ENCODE assay signal across 33 cellular contexts in the genomic region with DNA sequence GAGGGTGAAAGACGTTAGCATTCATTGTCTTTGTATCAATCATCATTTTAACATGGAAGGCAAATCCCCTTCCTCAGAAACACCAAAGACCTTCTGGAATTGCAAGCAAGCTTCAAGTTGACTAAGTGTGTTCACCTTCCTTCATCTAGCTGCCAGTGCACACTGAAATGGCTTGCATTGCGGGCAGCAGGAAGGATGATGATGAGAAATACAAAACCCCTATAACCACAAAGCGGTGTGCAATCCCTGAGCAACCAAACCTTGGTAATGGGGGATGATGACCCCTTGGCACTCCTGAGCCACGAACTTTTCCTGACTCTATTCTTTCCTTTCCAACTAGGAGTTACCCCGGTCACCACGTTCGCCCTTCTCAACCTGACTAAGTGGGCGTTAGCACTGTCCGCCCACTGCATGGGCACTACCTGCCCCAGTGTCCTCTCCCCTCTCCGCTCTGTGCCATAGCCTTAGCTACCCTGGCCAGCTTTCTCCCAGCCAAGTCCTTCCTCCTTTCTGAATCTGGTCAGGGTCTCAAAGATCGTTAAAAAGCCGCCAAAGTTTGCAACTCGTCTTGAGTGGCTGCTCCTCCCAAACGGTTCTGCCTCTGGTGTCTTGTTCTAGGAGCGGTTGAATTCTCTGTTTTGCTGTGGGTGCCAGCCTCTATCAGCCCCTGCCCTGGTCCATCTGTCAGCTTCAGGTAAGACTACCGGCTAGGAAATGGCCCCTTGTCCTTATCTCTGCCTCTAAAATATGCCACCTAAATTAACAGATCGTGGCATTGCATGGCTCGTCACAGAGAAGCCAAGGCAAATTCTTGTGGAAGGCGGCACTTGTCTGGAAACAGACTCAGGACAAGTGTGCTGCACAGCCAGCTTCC. TPM values are rescaled to one million over a fixed set of nuclear protein-coding genes. Genes with fewer than 3 reads are reported as not detected.
DNase-seq lines count a peak whose midpoint lies in the region; ATAC-seq and TF ChIP-seq lines count a peak whose summit lies in the region.
"Had no signal": no experiment of that assay in that cellular context is flagged by ENCODE, and none has a peak within 500 bp of the region (broad histone marks: within the 10 kb centered on the region; RNA-seq: fewer than 3 reads in every experiment).

No MANE protein-coding gene starts in this region.

- no peaks in the 10 kb centered on the region for H3K27me3 ChIP-seq in transverse colon
- H3K27me3 ChIP-seq: breast epithelium, neural progenitor cell, right atrium auricular region, thyroid gland had no signal

- intact Hi-C loops in transverse colon (cut with DNase I; ENCODE audit: low total_unique reads): no loop called here

- TF ChIP-seq EP300 in transverse colon (IDR thresholded peaks at IDR 0.05; ENCODE audit: low read depth): no peak

- no peaks in the 10 kb centered on the region for H3K36me3 ChIP-seq in transverse colon
- H3K36me3 ChIP-seq: breast epithelium, neural progenitor cell, right atrium auricular region, SJSA1, spleen, thyroid gland had no signal

- H3K27ac Mint-ChIP-seq in T-helper 17 cell: peak overlapping the region; percentile 24
- H3K27ac Mint-ChIP-seq: activated naive CD4-positive, alpha-beta T cell treated with anti-CD3 and anti-CD28 coated beads, Interleukin-2, amount 50 U/mL, for 72 hours; CD4-positive, alpha-beta memory T cell; immature natural killer cell; neural progenitor cell had no signal

- DNase-seq in activated CD8-positive, alpha-beta memory T cell treated with anti-CD3 and anti-CD28 coated beads for 24 hours: peak; percentile 11
- DNase-seq in activated CD8-positive, alpha-beta memory T cell treated with anti-CD3 and anti-CD28 coated beads, Interleukin-2, amount 50 U/mL, for 4 hours: no peak
- DNase-seq in T-helper 17 cell (no peak), islet precursor cell (peak; percentile 44), transverse colon (no peak), NCI-H510A (lab: John Stamatoyannopoulos, UW) (no peak), UCSD-AML1 (lab: John Stamatoyannopoulos, UW; ENCODE audit: unreplicated experiment) (no peak), dedifferentiated amniotic fluid mesenchymal stem cell (ENCODE audit: extremely low spot score) (no peak)
- DNase-seq: activated CD4-positive, alpha-beta T cell treated with anti-CD3 and anti-CD28 coated beads, Interleukin-2, amount 50 U/mL, for 48 hours; activated T-cell treated with anti-CD3 and anti-CD28 coated beads for 4 hours; anterior cingulate cortex; CD4-positive, alpha-beta memory T cell; DMS 273 treated with DMSO at 0.1 percent for 48 hours; effector CD8-positive, alpha-beta T cell; hypothalamus; immature natural killer cell; mammary epithelial cell; NCI-H446 treated with DMSO at 0.1 percent for 48 hours; spleen; T-helper 1 cell had no signal

- H3K36me3 Mint-ChIP-seq in T-helper 17 cell (ENCODE audit: low read depth): peaks cover 15% of the 10 kb centered on the region
- H3K36me3 Mint-ChIP-seq: activated naive CD4-positive, alpha-beta T cell treated with anti-CD3 and anti-CD28 coated beads, Interleukin-2, amount 50 U/mL, for 72 hours; CD4-positive, alpha-beta memory T cell; immature natural killer cell; neural progenitor cell had no signal

- H3K27ac ChIP-seq in transverse colon: peak overlapping the region; percentile 0 to 86 (median 82)
- H3K27ac ChIP-seq: A549, breast epithelium, epithelial cell of prostate, KMS-11, neural progenitor cell, right atrium auricular region, RWPE1, SJSA1, thyroid gland had no signal

- no peak overlapping the region for H3K4me3 Mint-ChIP-seq in T-helper 17 cell
- H3K4me3 Mint-ChIP-seq: immature natural killer cell, neural progenitor cell had no signal

- ATAC-seq in T-helper 17 cell: no peak
- ATAC-seq: activated naive CD4-positive, alpha-beta T cell treated with anti-CD3 and anti-CD28 coated beads, Interleukin-2, amount 50 U/mL, for 72 hours had no signal

- peaks cover 67% of the 10 kb centered on the region for H3K27me3 Mint-ChIP-seq in T-helper 17 cell

- TF ChIP-seq CTCF in transverse colon (IDR thresholded peaks at IDR 0.05): no peak

- H3K4me1 ChIP-seq in transverse colon: peaks cover 0 to 13% (median 0%) of the 10 kb centered on the region in 4 donors
- H3K4me1 ChIP-seq: A549, breast epithelium, right atrium auricular region, SJSA1, spleen, thyroid gland had no signal

- TF ChIP-seq POLR2A in transverse colon (IDR thresholded peaks at IDR 0.05): no peak

- peaks cover 8% of the 10 kb centered on the region for H3K4me1 Mint-ChIP-seq in T-helper 17 cell
- H3K4me1 Mint-ChIP-seq: immature natural killer cell had no signal

- H3K4me3 ChIP-seq in transverse colon: peak overlapping the region in 1 of 4 donors; percentile 54
- H3K4me3 ChIP-seq: A549, breast epithelium, neural progenitor cell, right atrium auricular region, SJSA1, spleen, thyroid gland had no signal

- H3K9me3 ChIP-seq in T-helper 17 cell (ENCODE audit: control insufficient read depth, low read length, poor library complexity, severe bottlenecking) (no peaks in the 10 kb centered on the region), transverse colon (no peaks in the 10 kb centered on the region)
- H3K9me3 ChIP-seq: A549, breast epithelium, mucosa of descending colon, right atrium auricular region, SJSA1, spleen, thyroid gland had no signal

- WGBS in transverse colon (ENCODE audit: low coverage in 1 of 2), 2 donors: 75 to 87% methylated on average over 12 to 19 of the region's 19 CpGs

- in situ Hi-C loops in transverse colon (cut with MboI; ENCODE audit: low pct_ligation_motif_present in 1 of 4, low pct_unique_long_range_greater_than_20kb in 1 of 4, low sequenced_read_pairs in 3 of 4): loop anchor here in 1 of 4 donors (10.0 kb wide), 1 partner anchor 67 kb away; no protein-coding TSS in a partner anchor

RNA-seq across cellular contexts. Expression of a gene that starts 0.6 kb away (rescaled TPM):
- total RNA-seq in T-helper 17 cell: not detected
- total RNA-seq in transverse colon: 100 to 1,000 TPM; 143 to 687 (median 427) TPM
- total RNA-seq: activated naive CD4-positive, alpha-beta T cell treated with anti-CD3 and anti-CD28 coated beads, Interleukin-2, amount 50 U/mL, for 72 hours; CD4-positive, alpha-beta memory T cell; chondrocyte; glomerular endothelial cell; mammary epithelial cell; right atrium auricular region; SJSA1 had no signal

RNA-seq across cellular contexts. Expression of a gene that starts 51.2 kb away (rescaled TPM):
- total RNA-seq in T-helper 17 cell (under 1 TPM in 1 of 2 donors, not detected in 1; 0.20 TPM), transverse colon (100 to 1,000 TPM in 3 of 4 donors, 10 to 100 TPM in 1; 44.6 to 210 (median 171) TPM)
- total RNA-seq: activated naive CD4-positive, alpha-beta T cell treated with anti-CD3 and anti-CD28 coated beads, Interleukin-2, amount 50 U/mL, for 72 hours; chondrocyte; glomerular endothelial cell; mammary epithelial cell; SJSA1 had no signal

RNA-seq across cellular contexts. Expression of a gene that starts 51.6 kb away (rescaled TPM):
- total RNA-seq in T-helper 17 cell: not detected
- 100 to 1,000 TPM in 3 of 4 donors, 10 to 100 TPM in 1; 30.4 to 369 (median 224) TPM for total RNA-seq in transverse colon
- total RNA-seq: activated naive CD4-positive, alpha-beta T cell treated with anti-CD3 and anti-CD28 coated beads, Interleukin-2, amount 50 U/mL, for 72 hours; glomerular endothelial cell; SJSA1 had no signal

Comparison
In these comparisons a context has a peak if more than half of its experiments do, and no peak if none do; other contexts are left out.
1. DNase-seq: peak in activated CD8-positive, alpha-beta memory T cell treated with anti-CD3 and anti-CD28 coated beads for 24 hours (single experiment) and islet precursor cell (single experiment); none in activated CD8-positive, alpha-beta memory T cell treated with anti-CD3 and anti-CD28 coated beads, Interleukin-2, amount 50 U/mL, for 4 hours (single experiment), T-helper 17 cell (0 of 3), transverse colon (single experiment), NCI-H510A (single experiment), UCSD-AML1 (single experiment) and dedifferentiated amniotic fluid mesenchymal stem cell (single experiment).
2. RNA of a gene that starts 0.6 kb away (total RNA-seq): 143 to 687 TPM in transverse colon; not detected in T-helper 17 cell; every median in the first group is over 100 times any median in the second.
3. RNA of a gene that starts 51.2 kb away (total RNA-seq): 44.6 to 210 TPM in transverse colon; 0.20 TPM in T-helper 17 cell; every median in the first group is over 10 times any median in the second.
4. RNA of a gene that starts 51.6 kb away (total RNA-seq): 30.4 to 369 TPM in transverse colon; not detected in T-helper 17 cell; every median in the first group is over 10 times any median in the second.